8 cellular contexts compared by ENCODE assay signal in genomic region chr2:156319811-156320490, GRCh38. TPM values are rescaled to one million over a fixed set of nuclear protein-coding genes. Genes with fewer than 3 reads are reported as not detected.
DNase-seq lines count a peak whose midpoint lies in the region; ATAC-seq and TF ChIP-seq lines count a peak whose summit lies in the region.

No MANE protein-coding gene starts in this region.

- peak overlapping the region; percentile 83 for H3K27ac Mint-ChIP-seq in progenitor cell of endocrine pancreas
- H3K27ac Mint-ChIP-seq in endothelial cell (ENCODE audit: unreplicated experiment) = no peak overlapping the region

- ATAC-seq in activated T-cell treated with anti-CD3 and anti-CD28 coated beads, Interleukin-2, amount 50 U/mL, for 4 hours = peak; percentile 35 to 45
- peak; percentile 73 to 80 for ATAC-seq in left cardiac atrium

- H3K4me1 Mint-ChIP-seq in activated T-cell treated with anti-CD3 and anti-CD28 coated beads, Interleukin-2, amount 50 U/mL, for 4 hours (ENCODE audit: low read depth) = peaks cover 34% of the 10 kb centered on the region
- H3K4me1 Mint-ChIP-seq in progenitor cell of endocrine pancreas (ENCODE audit: low read depth) (peaks cover 8% of the 10 kb centered on the region), endothelial cell (ENCODE audit: unreplicated experiment) (no peaks in the 10 kb centered on the region)

- intact Hi-C loops in left cardiac atrium (cut with DNase I) = no loop called here

- H3K27me3 Mint-ChIP-seq in activated T-cell treated with anti-CD3 and anti-CD28 coated beads, Interleukin-2, amount 50 U/mL, for 4 hours (ENCODE audit: low read depth) = peaks cover 75% of the 10 kb centered on the region
- peaks cover 59% of the 10 kb centered on the region for H3K27me3 Mint-ChIP-seq in progenitor cell of endocrine pancreas
- no peaks in the 10 kb centered on the region for H3K27me3 Mint-ChIP-seq in endothelial cell (ENCODE audit: unreplicated experiment)

- H3K36me3 Mint-ChIP-seq in activated T-cell treated with anti-CD3 and anti-CD28 coated beads, Interleukin-2, amount 50 U/mL, for 4 hours (ENCODE audit: insufficient read depth) = peaks cover 8% of the 10 kb centered on the region
- H3K36me3 Mint-ChIP-seq in progenitor cell of endocrine pancreas (ENCODE audit: insufficient read depth) (peaks cover 18% of the 10 kb centered on the region), endothelial cell (ENCODE audit: low read depth, unreplicated experiment) (no peaks in the 10 kb centered on the region)

- DNase-seq in COLO668 (lab: John Stamatoyannopoulos, UW; ENCODE audit: unreplicated experiment) = peak; percentile 25
- no peak for DNase-seq in activated T-cell treated with anti-CD3 and anti-CD28 coated beads, Interleukin-2, amount 50 U/mL, for 4 hours
- DNase-seq in left cardiac atrium = peak; percentile 67
- DNase-seq in progenitor cell of endocrine pancreas (ENCODE audit: low spot score, unreplicated experiment) = no peak
- DNase-seq in endothelial cell (ENCODE audit: low spot score) = no peak
- no peak for DNase-seq in cortex of kidney (lab: John Stamatoyannopoulos, UW)
- DNase-seq in AML-193 (lab: John Stamatoyannopoulos, UW) = no peak
- no peak for DNase-seq in SIG-M5 treated with dmso at 0.1 percent for 504 hours (lab: John Stamatoyannopoulos, UW; ENCODE audit: unreplicated experiment)

- TF ChIP-seq CTCF in progenitor cell of endocrine pancreas (IDR thresholded peaks at IDR 0.05; ENCODE audit: unreplicated experiment) = no peak
- no peak for TF ChIP-seq CTCF in endothelial cell (IDR thresholded peaks at IDR 0.05; ENCODE audit: unreplicated experiment)

- peak overlapping the region; percentile 14 for H3K4me3 Mint-ChIP-seq in activated T-cell treated with anti-CD3 and anti-CD28 coated beads, Interleukin-2, amount 50 U/mL, for 4 hours
- H3K4me3 Mint-ChIP-seq in progenitor cell of endocrine pancreas (ENCODE audit: low read depth) (peak overlapping the region; percentile 78), endothelial cell (ENCODE audit: unreplicated experiment) (no peak overlapping the region)

- H3K9me3 Mint-ChIP-seq in activated T-cell treated with anti-CD3 and anti-CD28 coated beads, Interleukin-2, amount 50 U/mL, for 4 hours = no peaks in the 10 kb centered on the region
- H3K9me3 Mint-ChIP-seq in progenitor cell of endocrine pancreas (ENCODE audit: low read depth) (no peaks in the 10 kb centered on the region), endothelial cell (ENCODE audit: unreplicated experiment) (no peaks in the 10 kb centered on the region)

RNA-seq across cellular contexts. Expression of gene NR4A2, which starts 12.6 kb away (rescaled TPM):
- total RNA-seq in activated T-cell treated with anti-CD3 and anti-CD28 coated beads, Interleukin-2, amount 50 U/mL, for 4 hours = 10 to 100 TPM; 27.8 to 29.7 (median 29.6) TPM
- total RNA-seq in left cardiac atrium = 1 to 10 TPM; 2.4 to 9.2 TPM
- 7.9 and 8.3 TPM in 2 replicates for total RNA-seq in progenitor cell of endocrine pancreas
- 3.9 TPM for total RNA-seq in endothelial cell (ENCODE audit: unreplicated experiment)

Comparison
In these comparisons a context has a peak if more than half of its experiments do, and no peak if none do; other contexts are left out.
1. DNase-seq: peak in COLO668 (single experiment) and left cardiac atrium (single experiment); none in activated T-cell treated with anti-CD3 and anti-CD28 coated beads, Interleukin-2, amount 50 U/mL, for 4 hours (single experiment), progenitor cell of endocrine pancreas (single experiment), endothelial cell (single experiment), cortex of kidney (single experiment), AML-193 (0 of 2) and SIG-M5 treated with dmso at 0.1 percent for 504 hours (single experiment).